In genomic region chrX:11371106-11371505, GRCh38 we compare ENCODE assay signal across 28 cellular contexts.
"Had no signal": no experiment of that assay in that cellular context is flagged by ENCODE, and none has a peak within 500 bp of the region (broad histone marks: within the 10 kb centered on the region; RNA-seq: fewer than 3 reads in every experiment).

No MANE protein-coding gene starts in this region.

- H3K4me1 ChIP-seq: colonic mucosa, esophagus muscularis mucosa, esophagus squamous epithelium, foreskin keratinocyte, gastroesophageal sphincter, heart left ventricle had no signal

- H3K4me3 Mint-ChIP-seq: dendritic cell treated with granulocyte-macrophage colony-stimulating factor and Interleukin-4, amounts not matched to agents 40 ng/mL and 50 ng/mL, for 4 days; effector memory CD8-positive, alpha-beta T cell; endodermal cell had no signal

- H3K9me3 ChIP-seq: colonic mucosa, esophagus muscularis mucosa, esophagus squamous epithelium, gastrocnemius medialis, gastroesophageal sphincter had no signal

- H3K9me3 Mint-ChIP-seq: dendritic cell treated with granulocyte-macrophage colony-stimulating factor and Interleukin-4, amounts not matched to agents 40 ng/mL and 50 ng/mL, for 4 days had no signal

- ATAC-seq: effector memory CD8-positive, alpha-beta T cell; esophagus mucosa; foreskin keratinocyte; gastrocnemius medialis; gastroesophageal sphincter; heart left ventricle; heart right ventricle had no signal

- DNase-seq: colonic mucosa; cortex of kidney; dermis blood vessel endothelial cell; dorsolateral prefrontal cortex; effector CD4-positive, alpha-beta T cell; effector CD8-positive, alpha-beta T cell; effector memory CD4-positive, alpha-beta T cell; effector memory CD8-positive, alpha-beta T cell; endodermal cell; erythroblast; esophagus squamous epithelium; foreskin fibroblast; foreskin keratinocyte; foreskin melanocyte; gastrocnemius medialis; glutamatergic neuron; head of caudate nucleus; heart left ventricle; heart right ventricle had no signal

- H3K27me3 ChIP-seq: colonic mucosa, esophagus muscularis mucosa, esophagus squamous epithelium, foreskin keratinocyte, gastrocnemius medialis, gastroesophageal sphincter had no signal

- H3K4me3 ChIP-seq: colonic mucosa, coronary artery, dorsolateral prefrontal cortex, esophagus muscularis mucosa, esophagus squamous epithelium, gastrocnemius medialis, gastroesophageal sphincter, heart left ventricle, heart right ventricle had no signal

- H3K27ac Mint-ChIP-seq: dendritic cell treated with granulocyte-macrophage colony-stimulating factor and Interleukin-4, amounts not matched to agents 40 ng/mL and 50 ng/mL, for 4 days; effector memory CD8-positive, alpha-beta T cell; endodermal cell had no signal

- H3K27ac ChIP-seq: colonic mucosa, coronary artery, dorsolateral prefrontal cortex, epithelial cell of prostate, esophagus muscularis mucosa, esophagus squamous epithelium, foreskin keratinocyte, gastrocnemius medialis, gastroesophageal sphincter, heart left ventricle, heart right ventricle had no signal

- FAIRE-seq: endometrium, endothelial cell of umbilical vein, frontal cortex had no signal

- H3K36me3 ChIP-seq: colonic mucosa, esophagus muscularis mucosa, esophagus squamous epithelium, gastrocnemius medialis, gastroesophageal sphincter, heart left ventricle, heart right ventricle had no signal
